In the genomic region with DNA sequence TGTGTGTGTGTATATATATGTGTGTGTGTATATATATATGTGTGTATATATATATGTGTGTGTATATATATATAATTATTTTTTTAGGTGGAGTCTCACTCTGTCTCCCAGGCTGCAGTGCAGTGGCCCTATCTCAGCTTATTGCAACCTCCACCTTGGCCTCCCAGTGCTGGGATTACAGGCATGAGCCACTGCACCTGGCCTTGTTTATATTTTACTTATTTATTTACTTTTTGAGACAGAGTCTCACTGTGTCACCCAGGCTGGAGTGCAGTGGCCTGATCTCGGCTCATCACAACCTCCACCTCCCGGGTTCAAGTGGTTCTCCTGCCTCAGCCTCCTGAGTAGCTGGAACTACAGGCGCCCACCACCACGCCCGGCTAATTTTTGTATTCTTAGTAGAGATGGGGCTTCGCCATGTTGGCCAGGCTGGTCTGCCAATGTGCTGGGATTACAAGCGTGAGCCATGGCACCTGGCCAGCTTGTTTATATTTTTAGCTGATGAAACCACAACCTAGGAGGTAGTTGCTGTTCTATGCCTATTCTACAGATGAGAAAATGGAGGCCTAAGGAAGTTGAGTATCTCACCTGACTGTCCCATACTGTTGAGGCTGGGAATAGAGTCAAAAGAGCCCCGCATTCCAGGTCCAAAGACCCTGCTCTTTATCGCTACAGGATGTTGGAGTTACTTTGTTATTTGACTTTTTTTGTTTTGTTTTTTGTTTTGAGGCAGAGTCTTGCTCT, we compare ENCODE assay signal across 6 cellular contexts. TPM values are rescaled to one million over a fixed set of nuclear protein-coding genes. Genes with fewer than 3 reads are reported as not detected.
"Had no signal": no experiment of that assay in that cellular context is flagged by ENCODE, and none has a peak within 500 bp of the region (broad histone marks: within the 10 kb centered on the region; RNA-seq: fewer than 3 reads in every experiment).

No MANE protein-coding gene starts in this region.

RNA-seq across cellular contexts. Expression of gene TUBB4A, which starts 6.1 kb away (rescaled TPM):
- total RNA-seq: bronchial epithelial cell, RPMI7951, SJSA1 had no signal

RNA-seq across cellular contexts. Expression of gene DENND1C, which starts 26.6 kb away (rescaled TPM):
- total RNA-seq: astrocyte, M059J, RPMI7951, SJSA1 had no signal

RNA-seq across cellular contexts. Expression of gene CRB3, which starts 44.1 kb away (rescaled TPM):
- total RNA-seq: RPMI7951, SJSA1 had no signal
- polyA plus RNA-seq: SK-N-SH had no signal
